Comparison of ENCODE assay signal across 20 cellular contexts in genomic region chr3:105700575-105700974, GRCh38.
DNase-seq lines count a peak whose midpoint lies in the region; ATAC-seq, FAIRE-seq and TF ChIP-seq lines count a peak whose summit lies in the region.
"Had no signal": no experiment of that assay in that cellular context is flagged by ENCODE, and none has a peak within 500 bp of the region (broad histone marks: within the 10 kb centered on the region; RNA-seq: fewer than 3 reads in every experiment).

No MANE protein-coding gene starts in this region.

- H3K4me3 Mint-ChIP-seq in activated T-cell treated with anti-CD3 and anti-CD28 coated beads, Interleukin-2, amount 50 U/mL, for 24 hours: no peak overlapping the region
- H3K4me3 Mint-ChIP-seq in immature natural killer cell: no peak overlapping the region
- H3K4me3 Mint-ChIP-seq in stimulated activated naive CD8-positive, alpha-beta T cell treated with anti-CD3 and anti-CD28 coated beads, Interleukin-15, amount 100 ng/mL, for 72 hours: no peak overlapping the region
- H3K4me3 Mint-ChIP-seq: dendritic cell treated with granulocyte-macrophage colony-stimulating factor and Interleukin-4, amounts not matched to agents 40 ng/mL and 50 ng/mL, for 4 days had no signal

- TF ChIP-seq CTCF in D721Med (IDR thresholded peaks at IDR 0.05; ENCODE audit: insufficient read depth, missing control alignments): no peak

- H3K27ac Mint-ChIP-seq in activated T-cell treated with anti-CD3 and anti-CD28 coated beads, Interleukin-2, amount 50 U/mL, for 24 hours: peak overlapping the region; percentile 83
- H3K27ac Mint-ChIP-seq in immature natural killer cell: peak overlapping the region in 5 of 6 donors; percentile 18 to 75 (median 68)
- H3K27ac Mint-ChIP-seq in stimulated activated naive CD8-positive, alpha-beta T cell treated with anti-CD3 and anti-CD28 coated beads, Interleukin-15, amount 100 ng/mL, for 72 hours: peak overlapping the region; percentile 21 to 80
- H3K27ac Mint-ChIP-seq: dendritic cell treated with granulocyte-macrophage colony-stimulating factor and Interleukin-4, amounts not matched to agents 40 ng/mL and 50 ng/mL, for 4 days had no signal

- no peaks in the 10 kb centered on the region for H3K27me3 Mint-ChIP-seq in activated T-cell treated with anti-CD3 and anti-CD28 coated beads, Interleukin-2, amount 50 U/mL, for 24 hours
- peaks cover 2 to 3% (median 3%) of the 10 kb centered on the region in 3 donors for H3K27me3 Mint-ChIP-seq in immature natural killer cell (ENCODE audit: low read depth in 3 of 3)
- no peaks in the 10 kb centered on the region for H3K27me3 Mint-ChIP-seq in stimulated activated naive CD8-positive, alpha-beta T cell treated with anti-CD3 and anti-CD28 coated beads, Interleukin-15, amount 100 ng/mL, for 72 hours
- H3K27me3 Mint-ChIP-seq: dendritic cell treated with granulocyte-macrophage colony-stimulating factor and Interleukin-4, amounts not matched to agents 40 ng/mL and 50 ng/mL, for 4 days had no signal

- peak; percentile 96 for ATAC-seq in stimulated activated naive CD8-positive, alpha-beta T cell treated with anti-CD3 and anti-CD28 coated beads, Interleukin-15, amount 100 ng/mL, for 72 hours
- ATAC-seq: lower lobe of right lung, right cardiac atrium had no signal

- peaks cover 90% of the 10 kb centered on the region for H3K36me3 Mint-ChIP-seq in activated T-cell treated with anti-CD3 and anti-CD28 coated beads, Interleukin-2, amount 50 U/mL, for 24 hours (ENCODE audit: low read depth)
- peaks cover 32 to 40% (median 36%) of the 10 kb centered on the region in 3 donors for H3K36me3 Mint-ChIP-seq in immature natural killer cell

- no peaks in the 10 kb centered on the region for H3K9me3 Mint-ChIP-seq in activated T-cell treated with anti-CD3 and anti-CD28 coated beads, Interleukin-2, amount 50 U/mL, for 24 hours
- no peaks in the 10 kb centered on the region for H3K9me3 Mint-ChIP-seq in immature natural killer cell
- peaks cover 0 to 4% of the 10 kb centered on the region in 2 donors for H3K9me3 Mint-ChIP-seq in stimulated activated naive CD8-positive, alpha-beta T cell treated with anti-CD3 and anti-CD28 coated beads, Interleukin-15, amount 100 ng/mL, for 72 hours
- H3K9me3 Mint-ChIP-seq: dendritic cell treated with granulocyte-macrophage colony-stimulating factor and Interleukin-4, amounts not matched to agents 40 ng/mL and 50 ng/mL, for 4 days had no signal

- peaks cover 43% of the 10 kb centered on the region for H3K4me1 Mint-ChIP-seq in activated T-cell treated with anti-CD3 and anti-CD28 coated beads, Interleukin-2, amount 50 U/mL, for 24 hours (ENCODE audit: low read depth)
- H3K4me1 Mint-ChIP-seq in immature natural killer cell: peaks cover 35 to 78% of the 10 kb centered on the region in 2 donors
- H3K4me1 Mint-ChIP-seq in stimulated activated naive CD8-positive, alpha-beta T cell treated with anti-CD3 and anti-CD28 coated beads, Interleukin-15, amount 100 ng/mL, for 72 hours: peaks cover 41% of the 10 kb centered on the region

- no peak for FAIRE-seq in D721Med (lab: Jason Lieb, UNC)
- FAIRE-seq: bronchial epithelial cell, endothelial cell of umbilical vein, islet of Langerhans had no signal

- peak; percentile 13 for DNase-seq in stimulated activated CD4-positive, alpha-beta T cell treated with anti-CD3 and anti-CD28 coated beads, Interleukin-15, amount 100 ng/mL, for 48 hours (ENCODE audit: low read depth in 2 of 2)
- DNase-seq in stimulated activated CD4-positive, alpha-beta T cell treated with anti-CD3 and anti-CD28 coated beads, Interleukin-12 subunit alpha, Interleukin-12 subunit beta, amount 100 ng/mL, for 4 hours: no peak
- DNase-seq in activated T-cell treated with anti-CD3 and anti-CD28 coated beads, Interleukin-2, amount 50 U/mL, for 24 hours: no peak
- DNase-seq in immature natural killer cell: no peak
- DNase-seq in stimulated activated naive CD8-positive, alpha-beta T cell treated with anti-CD3 and anti-CD28 coated beads, Interleukin-15, amount 100 ng/mL, for 72 hours: peak in 1 of 2 donors; percentile 23
- no peak for DNase-seq in NCI-H510A (lab: John Stamatoyannopoulos, UW)
- no peak for DNase-seq in NCI-H2171 treated with DMSO at 0.1 percent for 48 hours (lab: John Stamatoyannopoulos, UW)
- DNase-seq in D721Med (ENCODE audit: insufficient read length, low spot score): no peak
- DNase-seq: adrenal gland, AML-193, KG1, lower lobe of right lung, NCI-H187 treated with DMSO at 0.1 percent for 48 hours, NCI-H446 treated with DMSO at 0.1 percent for 48 hours, right cardiac atrium, SK-N-SH had no signal

Comparison
In these comparisons a context has a peak if more than half of its experiments do, and no peak if none do; other contexts are left out.
1. DNase-seq: peak in stimulated activated CD4-positive, alpha-beta T cell treated with anti-CD3 and anti-CD28 coated beads, Interleukin-15, amount 100 ng/mL, for 48 hours (2 of 2); none in stimulated activated CD4-positive, alpha-beta T cell treated with anti-CD3 and anti-CD28 coated beads, Interleukin-12 subunit alpha, Interleukin-12 subunit beta, amount 100 ng/mL, for 4 hours (single experiment), activated T-cell treated with anti-CD3 and anti-CD28 coated beads, Interleukin-2, amount 50 U/mL, for 24 hours (single experiment), immature natural killer cell (0 of 3), NCI-H510A (single experiment), NCI-H2171 treated with DMSO at 0.1 percent for 48 hours (single experiment) and D721Med (single experiment).
2. Peak in every context shown above with its lines, with median percentiles within 50 percentile points of each other: H3K27ac Mint-ChIP-seq.